14 cellular contexts compared by ENCODE assay signal in the genomic region with DNA sequence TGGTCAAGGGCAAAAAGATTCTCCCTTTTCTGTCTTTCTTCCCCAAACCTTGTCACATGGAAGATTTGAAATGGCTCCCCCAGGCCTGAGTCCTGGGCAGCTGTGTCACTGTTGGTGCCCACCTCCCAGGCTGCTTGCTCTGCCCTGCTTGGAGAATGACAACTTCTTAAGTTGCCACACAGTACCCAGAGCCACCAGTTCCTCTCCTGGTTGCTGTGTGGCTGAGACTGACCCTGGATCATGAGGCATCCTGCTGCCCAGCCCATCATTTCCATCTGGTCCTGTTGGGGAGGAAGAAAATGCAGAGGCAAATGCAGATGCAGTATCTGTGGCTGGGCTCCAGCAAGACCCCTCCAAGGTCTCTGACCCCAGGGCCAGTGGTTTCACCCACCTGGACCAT.
DNase-seq lines count a peak whose midpoint lies in the region; ATAC-seq and TF ChIP-seq lines count a peak whose summit lies in the region.
"Had no signal": no experiment of that assay in that cellular context is flagged by ENCODE, and none has a peak within 500 bp of the region (broad histone marks: within the 10 kb centered on the region; RNA-seq: fewer than 3 reads in every experiment).

No MANE protein-coding gene starts in this region.

- DNase-seq in CD14-positive monocyte (ENCODE audit: low spot score) = no peak
- DNase-seq in NB4 (ENCODE audit: low read depth) = peak; percentile 56
- peak; percentile 32 for DNase-seq in islet precursor cell
- DNase-seq in NCI-H524 (lab: John Stamatoyannopoulos, UW) = no peak
- no peak for DNase-seq in posterior vena cava (ENCODE audit: low spot score)
- DNase-seq: Calu3; CD4-positive, CD25-positive, alpha-beta regulatory T cell; DMS 273 treated with DMSO at 0.1 percent for 48 hours; HCEC 1CT; HFFc6 had no signal

- no peak for ATAC-seq in GM21825 (IDR thresholded peaks at IDR 0.05; ENCODE audit: unreplicated experiment)

- H3K36me3 ChIP-seq in BLaER1 = peaks cover 63% of the 10 kb centered on the region

- peak overlapping the region in 1 of 2 donors; percentile 82 for H3K4me3 Mint-ChIP-seq in CD14-positive monocyte
- H3K4me3 Mint-ChIP-seq: B cell; CD4-positive, CD25-positive, alpha-beta regulatory T cell; HFFc6 had no signal

- peaks cover 76 to 84% (median 81%) of the 10 kb centered on the region in 3 donors for H3K27me3 Mint-ChIP-seq in CD14-positive monocyte (ENCODE audit: low read depth in 3 of 3)

- H3K9ac ChIP-seq in BLaER1 = no peak overlapping the region

- peak overlapping the region in 6 of 7 donors; percentile 3 to 83 (median 70) for H3K27ac Mint-ChIP-seq in CD14-positive monocyte
- H3K27ac Mint-ChIP-seq: B cell; CD4-positive, CD25-positive, alpha-beta regulatory T cell; HFFc6 had no signal

- H3K4me3 ChIP-seq in BLaER1 = no peak overlapping the region
- H3K4me3 ChIP-seq in NB4 (ENCODE audit: low read depth, low read length) = no peak overlapping the region

- H3K4me1 Mint-ChIP-seq in CD14-positive monocyte = peaks cover 44% of the 10 kb centered on the region
- H3K4me1 Mint-ChIP-seq: B cell; CD4-positive, CD25-positive, alpha-beta regulatory T cell had no signal

- intact Hi-C loops in CD14-positive monocyte (cut with micrococcal nuclease) (no loop called here), posterior vena cava (cut with DNase I) (no loop called here)

- peak overlapping the region; percentile 95 for H3K4me2 ChIP-seq in BLaER1

- H3K27ac ChIP-seq in BLaER1 = peak overlapping the region; percentile 39; the same call in 1 of the 2 replicates
- H3K27ac ChIP-seq: HL-60 had no signal

- no peak for TF ChIP-seq POLR2A in NB4 (IDR thresholded peaks at IDR 0.05; ENCODE audit: extremely low read depth, insufficient read length)

- TF ChIP-seq CTCF in CD14-positive monocyte (IDR thresholded peaks at IDR 0.05) (no peak), NB4 (IDR thresholded peaks at IDR 0.05; ENCODE audit: low read depth, low read length) (no peak)

- H3K36me3 Mint-ChIP-seq in CD14-positive monocyte = peaks cover 14 to 17% of the 10 kb centered on the region in 2 donors
- H3K36me3 Mint-ChIP-seq: CD4-positive, CD25-positive, alpha-beta regulatory T cell had no signal

- H3K4me1 ChIP-seq in BLaER1 = peaks cover 81% of the 10 kb centered on the region

- H3K9me3 ChIP-seq in BLaER1 = peaks cover 2% of the 10 kb centered on the region; the same call in 1 of the 2 replicates

- no peaks in the 10 kb centered on the region for H3K27me3 ChIP-seq in BLaER1

- H4K20me1 ChIP-seq in BLaER1 = peaks cover 100% of the 10 kb centered on the region

- H3K9me3 Mint-ChIP-seq in CD14-positive monocyte = peaks cover 6 to 35% (median 13%) of the 10 kb centered on the region in 7 donors

Comparison
In these comparisons a context has a peak if more than half of its experiments do, and no peak if none do; other contexts are left out.
1. DNase-seq: peak in NB4 (single experiment) and islet precursor cell (single experiment); none in CD14-positive monocyte (single experiment), NCI-H524 (0 of 2) and posterior vena cava (single experiment).